ENCODE assay signal across 39 cellular contexts in the genomic region with DNA sequence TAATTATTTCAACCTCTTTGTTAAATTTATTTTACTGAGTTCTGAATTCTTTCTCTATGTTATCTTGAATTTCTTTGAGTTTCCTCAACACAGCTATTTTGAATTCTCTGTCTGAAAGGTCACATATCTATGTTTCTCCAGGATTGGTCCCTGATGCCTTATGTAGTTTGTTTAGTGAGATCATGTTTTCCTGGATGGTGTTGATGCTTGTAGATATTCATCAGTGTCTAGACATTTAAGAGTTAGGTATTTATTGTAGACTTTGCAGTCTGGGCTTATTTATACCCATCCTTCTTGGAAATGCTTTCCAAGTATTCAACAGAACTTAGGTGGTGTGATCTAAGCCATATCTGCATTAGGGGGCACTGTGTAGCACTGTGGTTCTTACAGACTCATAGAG.
"Had no signal": no experiment of that assay in that cellular context is flagged by ENCODE, and none has a peak within 500 bp of the region (broad histone marks: within the 10 kb centered on the region; RNA-seq: fewer than 3 reads in every experiment).

No MANE protein-coding gene starts in this region.

- H3K4me3 Mint-ChIP-seq: activated naive CD4-positive, alpha-beta T cell treated with anti-CD3 and anti-CD28 coated beads for 36 hours; activated naive CD4-positive, alpha-beta T cell treated with anti-CD3 and anti-CD28 coated beads, Interleukin-2, amount 10 ng/mL, durations not matched to agents 7 days and 5 days; activated naive CD4-positive, alpha-beta T cell treated with anti-CD3 and anti-CD28 coated beads, Interleukin-2, amount 50 U/mL, for 24 hours; activated naive CD8-positive, alpha-beta T cell; activated naive CD8-positive, alpha-beta T cell treated with anti-CD3 and anti-CD28 coated beads for 36 hours; activated naive CD8-positive, alpha-beta T cell treated with anti-CD3 and anti-CD28 coated beads, Interleukin-2, amount 10 ng/mL, durations not matched to agents 7 days and 5 days; activated naive CD8-positive, alpha-beta T cell treated with anti-CD3 and anti-CD28 coated beads, Interleukin-2, amount 50 U/mL, for 24 hours; activated T-cell treated with anti-CD3 and anti-CD28 coated beads, Interleukin-2, amount 50 U/mL, for 24 hours; activated T-cell treated with anti-CD3 and anti-CD28 coated beads, Interleukin-2, amount 50 U/mL, for 4 hours; activated T-cell treated with anti-CD3 and anti-CD28 coated beads, Interleukin-2, amount 50 U/mL, for 72 hours; activated T-helper 1 cell treated with anti-CD3 and anti-CD28 coated beads, Interleukin-12 subunit alpha, Interleukin-12 subunit beta, Interleukin-2, Interleukin-4 antibody, amounts not matched to agents 30 ng/mL and 10 ng/mL and 1 ng/mL, durations not matched to agents 14 hours and 24 hours and 36 hours; activated T-helper 17 cell treated with anti-CD3 and anti-CD28 coated beads, Interleukin-2, amount 50 U/mL, for 72 hours; brain; central memory CD8-positive, alpha-beta T cell had no signal

- DNase-seq: activated effector memory CD4-positive, alpha-beta T cell treated with anti-CD3 and anti-CD28 coated beads, Interleukin-2, amount 50 U/mL, for 16 hours; activated effector memory CD4-positive, alpha-beta T cell treated with Interleukin-2 at 50 U/mL for 16 hours; activated gamma-delta T cell; activated gamma-delta T cell treated with Interleukin-2 at 50 U/mL for 16 hours; activated naive CD4-positive, alpha-beta T cell; activated naive CD4-positive, alpha-beta T cell treated with anti-CD3 and anti-CD28 coated beads for 36 hours; activated naive CD4-positive, alpha-beta T cell treated with anti-CD3 and anti-CD28 coated beads, Interleukin-2, amount 10 ng/mL, durations not matched to agents 7 days and 5 days; activated naive CD4-positive, alpha-beta T cell treated with anti-CD3 and anti-CD28 coated beads, Interleukin-2, amount 50 U/mL, for 16 hours; activated naive CD4-positive, alpha-beta T cell treated with Interleukin-2 at 50 U/mL for 16 hours; activated naive CD8-positive, alpha-beta T cell treated with anti-CD3 and anti-CD28 coated beads for 36 hours; activated naive CD8-positive, alpha-beta T cell treated with anti-CD3 and anti-CD28 coated beads, Interleukin-2, amount 10 ng/mL, durations not matched to agents 7 days and 5 days; activated naive CD8-positive, alpha-beta T cell treated with anti-CD3 and anti-CD28 coated beads, Interleukin-2, amount 50 U/mL, for 24 hours; activated T-cell treated with anti-CD3 and anti-CD28 coated beads, Interleukin-2, amount 50 U/mL, for 1 hour; activated T-cell treated with anti-CD3 and anti-CD28 coated beads, Interleukin-2, amount 50 U/mL, for 24 hours; activated T-cell treated with anti-CD3 and anti-CD28 coated beads, Interleukin-2, amount 50 U/mL, for 4 hours; activated T-cell treated with anti-CD3 and anti-CD28 coated beads, Interleukin-2, amount 50 U/mL, for 48 hours; activated T-cell treated with anti-CD3 and anti-CD28 coated beads, Interleukin-2, amount 50 U/mL, for 72 hours; adrenal gland; amniotic stem cell; amygdala; anterior cingulate cortex; aorta; body of pancreas; caudate nucleus; central memory CD4-positive, alpha-beta T cell; cerebellar nuclear complex had no signal

- H3K27ac Mint-ChIP-seq: activated naive CD4-positive, alpha-beta T cell treated with anti-CD3 and anti-CD28 coated beads for 36 hours; activated naive CD4-positive, alpha-beta T cell treated with anti-CD3 and anti-CD28 coated beads, Interleukin-2, amount 10 ng/mL, durations not matched to agents 7 days and 5 days; activated naive CD4-positive, alpha-beta T cell treated with anti-CD3 and anti-CD28 coated beads, Interleukin-2, amount 50 U/mL, for 24 hours; activated naive CD4-positive, alpha-beta T cell treated with anti-CD3 and anti-CD28 coated beads, Interleukin-2, amount 50 U/mL, for 72 hours; activated naive CD8-positive, alpha-beta T cell; activated naive CD8-positive, alpha-beta T cell treated with anti-CD3 and anti-CD28 coated beads for 36 hours; activated naive CD8-positive, alpha-beta T cell treated with anti-CD3 and anti-CD28 coated beads, Interleukin-2, amount 10 ng/mL, durations not matched to agents 7 days and 5 days; activated naive CD8-positive, alpha-beta T cell treated with anti-CD3 and anti-CD28 coated beads, Interleukin-2, amount 50 U/mL, for 24 hours; activated T-cell treated with anti-CD3 and anti-CD28 coated beads, Interleukin-2, amount 50 U/mL, for 24 hours; activated T-cell treated with anti-CD3 and anti-CD28 coated beads, Interleukin-2, amount 50 U/mL, for 72 hours; activated T-helper 1 cell treated with anti-CD3 and anti-CD28 coated beads, Interleukin-12 subunit alpha, Interleukin-12 subunit beta, Interleukin-2, Interleukin-4 antibody, amounts not matched to agents 30 ng/mL and 10 ng/mL and 1 ng/mL, durations not matched to agents 14 hours and 24 hours and 36 hours; activated T-helper 17 cell treated with anti-CD3 and anti-CD28 coated beads, Interleukin-2, amount 50 U/mL, for 72 hours; activated T-helper 2 cell treated with anti-CD3 and anti-CD28 coated beads, Interferon-gamma antibody, Interleukin-2, Interleukin-4, amounts not matched to agents 10 μg/mL and 5 μg/mL and 100 μg/mL, durations not matched to agents 14 hours and 24 hours and 36 hours; brain had no signal

- H3K27me3 ChIP-seq: adrenal gland, ascending aorta, body of pancreas, breast epithelium, cardiac muscle cell had no signal

- H3K36me3 ChIP-seq: adrenal gland, ascending aorta, breast epithelium, cardiac muscle cell had no signal

- H3K27ac ChIP-seq: adrenal gland, ascending aorta, body of pancreas, breast epithelium, cardiac muscle cell had no signal

- H3K9me3 ChIP-seq: adrenal gland, ascending aorta, body of pancreas, breast epithelium had no signal

- FAIRE-seq: astrocyte, bronchial epithelial cell had no signal

- H3K9me3 Mint-ChIP-seq: activated naive CD4-positive, alpha-beta T cell treated with anti-CD3 and anti-CD28 coated beads for 36 hours; activated naive CD4-positive, alpha-beta T cell treated with anti-CD3 and anti-CD28 coated beads, Interleukin-2, amount 10 ng/mL, durations not matched to agents 7 days and 5 days; activated naive CD4-positive, alpha-beta T cell treated with anti-CD3 and anti-CD28 coated beads, Interleukin-2, amount 50 U/mL, for 72 hours; activated naive CD8-positive, alpha-beta T cell treated with anti-CD3 and anti-CD28 coated beads, Interleukin-2, amount 10 ng/mL, durations not matched to agents 7 days and 5 days; activated T-cell treated with anti-CD3 and anti-CD28 coated beads, Interleukin-2, amount 50 U/mL, for 24 hours; activated T-helper 1 cell treated with anti-CD3 and anti-CD28 coated beads, Interleukin-12 subunit alpha, Interleukin-12 subunit beta, Interleukin-2, Interleukin-4 antibody, amounts not matched to agents 30 ng/mL and 10 ng/mL and 1 ng/mL, durations not matched to agents 14 hours and 24 hours and 36 hours; activated T-helper 17 cell treated with anti-CD3 and anti-CD28 coated beads, Interleukin-2, amount 50 U/mL, for 72 hours; activated T-helper 2 cell treated with anti-CD3 and anti-CD28 coated beads, Interferon-gamma antibody, Interleukin-2, Interleukin-4, amounts not matched to agents 10 μg/mL and 5 μg/mL and 100 μg/mL, durations not matched to agents 14 hours and 24 hours and 36 hours had no signal

- H3K4me3 ChIP-seq: adrenal gland, ascending aorta, body of pancreas, breast epithelium, cardiac muscle cell had no signal

- H3K4me1 Mint-ChIP-seq: activated naive CD4-positive, alpha-beta T cell treated with anti-CD3 and anti-CD28 coated beads, Interleukin-2, amount 10 ng/mL, durations not matched to agents 7 days and 5 days; activated naive CD4-positive, alpha-beta T cell treated with anti-CD3 and anti-CD28 coated beads, Interleukin-2, amount 50 U/mL, for 24 hours; activated naive CD8-positive, alpha-beta T cell treated with anti-CD3 and anti-CD28 coated beads for 36 hours; activated naive CD8-positive, alpha-beta T cell treated with anti-CD3 and anti-CD28 coated beads, Interleukin-2, amount 10 ng/mL, durations not matched to agents 7 days and 5 days; activated naive CD8-positive, alpha-beta T cell treated with anti-CD3 and anti-CD28 coated beads, Interleukin-2, amount 50 U/mL, for 24 hours; activated T-helper 17 cell treated with anti-CD3 and anti-CD28 coated beads, Interleukin-2, amount 50 U/mL, for 72 hours; brain; central memory CD8-positive, alpha-beta T cell had no signal

- H3K4me1 ChIP-seq: adrenal gland, ascending aorta, body of pancreas, breast epithelium had no signal

- H3K27me3 Mint-ChIP-seq: activated naive CD4-positive, alpha-beta T cell treated with anti-CD3 and anti-CD28 coated beads, Interleukin-2, amount 10 ng/mL, durations not matched to agents 7 days and 5 days; activated naive CD8-positive, alpha-beta T cell; activated naive CD8-positive, alpha-beta T cell treated with anti-CD3 and anti-CD28 coated beads, Interleukin-2, amount 10 ng/mL, durations not matched to agents 7 days and 5 days; activated T-helper 17 cell treated with anti-CD3 and anti-CD28 coated beads, Interleukin-2, amount 50 U/mL, for 72 hours; brain; central memory CD8-positive, alpha-beta T cell had no signal

- H3K36me3 Mint-ChIP-seq: activated naive CD4-positive, alpha-beta T cell treated with anti-CD3 and anti-CD28 coated beads, Interleukin-2, amount 10 ng/mL, durations not matched to agents 7 days and 5 days; activated naive CD4-positive, alpha-beta T cell treated with anti-CD3 and anti-CD28 coated beads, Interleukin-2, amount 50 U/mL, for 24 hours; activated naive CD4-positive, alpha-beta T cell treated with anti-CD3 and anti-CD28 coated beads, Interleukin-2, amount 50 U/mL, for 72 hours; activated naive CD8-positive, alpha-beta T cell; activated naive CD8-positive, alpha-beta T cell treated with anti-CD3 and anti-CD28 coated beads for 36 hours; activated naive CD8-positive, alpha-beta T cell treated with anti-CD3 and anti-CD28 coated beads, Interleukin-2, amount 10 ng/mL, durations not matched to agents 7 days and 5 days; brain had no signal

- ATAC-seq: activated naive CD4-positive, alpha-beta T cell treated with anti-CD3 and anti-CD28 coated beads, Interleukin-2, amount 50 U/mL, for 72 hours; activated naive CD8-positive, alpha-beta T cell treated with anti-CD3 and anti-CD28 coated beads, Interleukin-2, amount 50 U/mL, for 24 hours; activated T-cell treated with anti-CD3 and anti-CD28 coated beads, Interleukin-2, amount 50 U/mL, for 4 hours; activated T-cell treated with anti-CD3 and anti-CD28 coated beads, Interleukin-2, amount 50 U/mL, for 72 hours; activated T-helper 17 cell treated with anti-CD3 and anti-CD28 coated beads, Interleukin-2, amount 50 U/mL, for 72 hours; body of pancreas had no signal
